ENCODE assay signal across 23 cellular contexts in the genomic region with DNA sequence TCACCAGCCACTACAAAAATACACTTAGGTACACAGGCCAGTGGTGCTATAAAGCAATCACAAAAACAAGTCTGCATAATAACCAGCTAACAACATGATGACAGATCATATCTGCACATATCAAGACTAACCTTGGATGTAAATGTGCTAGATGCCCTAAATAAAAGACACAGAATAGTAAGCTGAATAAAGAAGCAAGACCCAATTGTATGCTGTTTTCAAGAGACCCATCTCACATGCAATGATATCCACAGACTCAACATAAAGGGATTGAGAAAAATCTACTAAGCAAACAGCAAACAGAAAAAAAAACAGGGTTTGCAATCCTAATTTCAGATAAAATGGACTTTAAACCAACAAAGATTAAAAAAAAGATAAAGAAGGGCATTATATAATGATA.
"Had no signal": no experiment of that assay in that cellular context is flagged by ENCODE, and none has a peak within 500 bp of the region (broad histone marks: within the 10 kb centered on the region; RNA-seq: fewer than 3 reads in every experiment).

No MANE protein-coding gene starts in this region.

- H3K36me3 ChIP-seq: colonic mucosa, esophagus muscularis mucosa, gastroesophageal sphincter, heart left ventricle, left lung, lower lobe of right lung had no signal

- H3K36me3 Mint-ChIP-seq: naive B cell had no signal

- H3K27me3 ChIP-seq: colonic mucosa, esophagus muscularis mucosa, foreskin keratinocyte, gastroesophageal sphincter, heart left ventricle, hepatocyte, left lung had no signal

- H3K9me3 ChIP-seq: colonic mucosa, esophagus muscularis mucosa had no signal

- DNase-seq: colonic mucosa; cortex of kidney; effector CD8-positive, alpha-beta T cell; effector memory CD8-positive, alpha-beta T cell; foreskin keratinocyte; heart left ventricle; hypothalamus; left cardiac atrium; left lung; left ventricle myocardium superior; lower lobe of right lung; mesenchymal stem cell; mucosa of descending colon; naive B cell had no signal

- H3K4me1 Mint-ChIP-seq: naive B cell had no signal

- H3K4me3 Mint-ChIP-seq: dendritic cell treated with granulocyte-macrophage colony-stimulating factor and Interleukin-4, amounts not matched to agents 40 ng/mL and 50 ng/mL, for 4 days; effector memory CD8-positive, alpha-beta T cell; mesothelial cell of epicardium; naive B cell had no signal

- H3K79me2 ChIP-seq: hepatocyte had no signal

- H3K4me1 ChIP-seq: colonic mucosa, esophagus muscularis mucosa, foreskin keratinocyte, gastroesophageal sphincter, heart left ventricle, left lung, lower lobe of right lung had no signal

- H3K27ac Mint-ChIP-seq: dendritic cell treated with granulocyte-macrophage colony-stimulating factor and Interleukin-4, amounts not matched to agents 40 ng/mL and 50 ng/mL, for 4 days; effector memory CD8-positive, alpha-beta T cell; mesothelial cell of epicardium; naive B cell had no signal

- H2AFZ ChIP-seq: hepatocyte had no signal

- H3K27me3 Mint-ChIP-seq: dendritic cell treated with granulocyte-macrophage colony-stimulating factor and Interleukin-4, amounts not matched to agents 40 ng/mL and 50 ng/mL, for 4 days; effector memory CD8-positive, alpha-beta T cell; naive B cell had no signal

- H3K4me2 ChIP-seq: hepatocyte had no signal

- FAIRE-seq: endothelial cell of umbilical vein, frontal cortex, islet of Langerhans, keratinocyte had no signal

- ATAC-seq: effector memory CD8-positive, alpha-beta T cell; foreskin keratinocyte; gastroesophageal sphincter; heart left ventricle; left cardiac atrium; left lung; left ventricle myocardium superior; lower lobe of right lung; mucosa of descending colon had no signal

- H3K4me3 ChIP-seq: colonic mucosa, esophagus muscularis mucosa, gastroesophageal sphincter, heart left ventricle, hepatocyte, left lung, lower lobe of right lung, mucosa of descending colon had no signal

- H3K27ac ChIP-seq: colonic mucosa, esophagus muscularis mucosa, foreskin keratinocyte, gastroesophageal sphincter, heart left ventricle, hepatocyte, left lung, lower lobe of right lung had no signal
